In the genomic region with DNA sequence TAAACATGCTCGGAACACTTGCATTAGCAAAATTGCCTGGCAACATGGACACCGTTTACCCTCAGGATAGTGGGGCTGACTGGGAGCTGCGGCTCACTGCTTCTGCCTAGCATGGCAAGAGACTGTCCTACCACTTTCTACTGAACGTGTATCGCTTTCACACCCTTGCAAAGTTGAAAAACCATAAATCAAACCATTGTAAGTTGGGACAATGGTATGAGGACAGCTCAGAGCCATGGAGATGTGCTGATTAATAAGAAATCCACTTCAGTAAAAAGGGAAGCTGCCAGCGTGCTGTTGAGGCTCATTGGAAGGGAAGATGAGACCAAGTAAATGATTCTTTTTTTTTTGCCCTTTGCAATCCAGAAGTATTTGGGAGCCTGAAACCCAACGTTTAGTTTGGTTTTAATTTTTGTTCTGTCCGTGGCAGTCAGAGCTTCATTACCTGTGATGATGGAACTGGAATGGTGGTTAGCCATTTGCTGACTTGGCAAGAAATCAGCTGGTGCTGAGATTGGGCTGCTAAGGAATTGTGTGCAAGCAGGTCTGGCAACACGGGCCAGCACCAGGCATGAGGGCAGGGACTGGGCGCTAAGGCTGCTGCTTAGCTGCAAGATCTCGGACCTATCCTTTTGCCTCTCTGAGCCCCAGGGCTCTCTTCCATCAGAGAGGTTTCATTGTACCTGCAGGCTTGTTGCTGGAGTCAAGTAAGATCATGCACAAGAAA, we compare ENCODE assay signal across 17 cellular contexts.
A peak's percentile ranks its signal among the peaks of the same experiment; 100 is the strongest.
DNase-seq lines count a peak whose midpoint lies in the region; ATAC-seq, FAIRE-seq and TF ChIP-seq lines count a peak whose summit lies in the region.
"Had no signal": no experiment of that assay in that cellular context is flagged by ENCODE, and none has a peak within 500 bp of the region (broad histone marks: within the 10 kb centered on the region; RNA-seq: fewer than 3 reads in every experiment).

No MANE protein-coding gene starts in this region.

- H2AFZ ChIP-seq in HepG2 (ENCODE audit: low read length), result no peak overlapping the region

- TF ChIP-seq CTCF in bronchial epithelial cell (IDR thresholded peaks at IDR 0.05; ENCODE audit: insufficient read depth, low read length, severe bottlenecking) (no peak), HepG2 (CRISPR knock-in tag; IDR thresholded peaks at IDR 0.05) (no peak), upper lobe of right lung (IDR thresholded peaks at IDR 0.05) (no peak), BE2C (IDR thresholded peaks at IDR 0.05; ENCODE audit: low read depth, low read length) (no peak)

- H3K4me1 ChIP-seq in HepG2 (ENCODE audit: insufficient read depth, low read length) (peaks cover 22% of the 10 kb centered on the region), upper lobe of right lung (peaks cover 4% of the 10 kb centered on the region), BE2C (peaks cover 6% of the 10 kb centered on the region)

- 52% methylated on average over 11 of the region's 11 CpGs for WGBS in HepG2 (ENCODE audit: low lambda C conversion rate)

- in situ Hi-C loops in HepG2 (cut with HindIII; ENCODE audit: extremely low pct_ligation_motif_present, low pct_unique_long_range_greater_than_20kb), result no loop called here

- intact Hi-C loops in HepG2 (cut with micrococcal nuclease; ENCODE audit: unreplicated experiment), result no loop called here
- intact Hi-C loops in upper lobe of right lung (cut with DNase I), result no loop called here

- H3K36me3 ChIP-seq in bronchial epithelial cell (ENCODE audit: control insufficient read depth, insufficient read depth, low read length), result no peaks in the 10 kb centered on the region
- no peaks in the 10 kb centered on the region for H3K36me3 ChIP-seq in HepG2 (replicated peaks in 1 of 2; ENCODE audit: control insufficient read depth in 1 of 2, insufficient read depth in 2 of 2, low read length in 2 of 2)
- H3K36me3 ChIP-seq in upper lobe of right lung, result no peaks in the 10 kb centered on the region
- H3K36me3 ChIP-seq in BE2C, result no peaks in the 10 kb centered on the region

- H3K4me2 ChIP-seq in HepG2 (ENCODE audit: low read depth, low read length), result no peak overlapping the region

- BruUV-seq in HepG2 (replicated peaks; lab: Mats Ljungman, UMichigan), result no TSS peak

- H4K20me1 ChIP-seq in HepG2 (ENCODE audit: insufficient read depth, low read length), result no peaks in the 10 kb centered on the region

- FAIRE-seq in bronchial epithelial cell (lab: Jason Lieb, UNC), result peak; percentile 77
- no peak for FAIRE-seq in HepG2 (lab: Jason Lieb, UNC)

- POLR2A ChIA-PET in HepG2 (lab: Yijun Ruan, JAX), result no interaction called here

- DNase-seq in activated effector memory CD4-positive, alpha-beta T cell treated with anti-CD3 and anti-CD28 coated beads, Interleukin-2, amount 50 U/mL, for 16 hours, result peak; percentile 37
- DNase-seq in activated effector memory CD4-positive, alpha-beta T cell treated with Interleukin-2 at 50 U/mL for 16 hours, result no peak
- no peak for DNase-seq in bronchial epithelial cell (ENCODE audit: low read depth)
- DNase-seq in HepG2 (ENCODE audit: low spot score), result no peak
- DNase-seq in upper lobe of right lung, result peak; percentile 22
- no peak for DNase-seq in NCI-H2227 treated with DMSO at 0.1 percent for 48 hours (lab: John Stamatoyannopoulos, UW)
- DNase-seq in BE2C, result no peak
- DNase-seq in NCI-H146 (lab: John Stamatoyannopoulos, UW), result no peak
- DNase-seq: COR-L47, DMS153, EL, NCI-H1436, NCI-H2081, NCI-H226, NCI-H526 treated with DMSO at 0.1 percent for 48 hours had no signal

- no peak for ATAC-seq in HepG2
- ATAC-seq in upper lobe of right lung, result no peak

- no peak overlapping the region for H3K9ac ChIP-seq in HepG2 (ENCODE audit: insufficient read depth, low read depth, low read length)

- no peaks in the 10 kb centered on the region for H3K9me3 ChIP-seq in HepG2 (ENCODE audit: low read length)
- no peaks in the 10 kb centered on the region for H3K9me3 ChIP-seq in upper lobe of right lung
- H3K9me3 ChIP-seq in BE2C, result no peaks in the 10 kb centered on the region

- H3K79me2 ChIP-seq in HepG2 (ENCODE audit: insufficient read depth, low read length), result no peaks in the 10 kb centered on the region

- H3K27ac ChIP-seq in HepG2 (ENCODE audit: extremely low read length, insufficient read depth, low read length) (no peak overlapping the region), upper lobe of right lung (no peak overlapping the region)
- H3K27ac ChIP-seq: 22Rv1, RWPE1 had no signal

- TF ChIP-seq RAD21 in HepG2 (CRISPR knock-in tag; IDR thresholded peaks at IDR 0.05), result no peak

- no peak for TF ChIP-seq EP300 in HepG2 (IDR thresholded peaks at IDR 0.05; ENCODE audit: low read depth in 2 of 2, low read length in 2 of 2)
- no peak for TF ChIP-seq EP300 in HepG2 (CRISPR knock-in tag; IDR thresholded peaks at IDR 0.05; ENCODE audit: borderline replicate concordance)

- no peaks in the 10 kb centered on the region for H3K27me3 ChIP-seq in bronchial epithelial cell (ENCODE audit: control insufficient read depth, insufficient read depth, low read length)
- peaks cover 0 to 1% of the 10 kb centered on the region in 2 experiments; a peak in 1 of 5 replicates for H3K27me3 ChIP-seq in HepG2 (ENCODE audit: control insufficient read depth in 1 of 2, insufficient read depth in 2 of 2, low read length in 2 of 2)
- no peaks in the 10 kb centered on the region for H3K27me3 ChIP-seq in upper lobe of right lung
- H3K27me3 ChIP-seq in BE2C, result no peaks in the 10 kb centered on the region

- H3K4me3 ChIP-seq in bronchial epithelial cell (ENCODE audit: low read depth, low read length), result no peak overlapping the region
- H3K4me3 ChIP-seq in HepG2 (replicated peaks in 1 of 3; ENCODE audit: insufficient read depth in 1 of 3, low read depth in 2 of 3, low read length in 3 of 3), result no peak overlapping the region
- H3K4me3 ChIP-seq in upper lobe of right lung, result no peak overlapping the region
- H3K4me3 ChIP-seq in BE2C (ENCODE audit: low read depth, low read length), result no peak overlapping the region

- TF ChIP-seq POLR2A in HepG2 (IDR thresholded peaks at IDR 0.05; ENCODE audit: insufficient read depth in 1 of 2, low read depth in 2 of 2, low read length in 2 of 2), result no peak

- CTCF ChIA-PET in HepG2 (lab: Yijun Ruan, JAX; ENCODE audit: low intra/inter-chr PET ratio, low total read pairs), result no interaction called here

TF ChIP-seq in HepG2, 621 proteins besides CTCF, POLR2A, EP300 and RAD21:
- peak; percentile 95 for TF ChIP-seq MAFF (IDR thresholded peaks at IDR 0.05; ENCODE audit: low read depth, low read length)
- TF ChIP-seq, protein P1, sequence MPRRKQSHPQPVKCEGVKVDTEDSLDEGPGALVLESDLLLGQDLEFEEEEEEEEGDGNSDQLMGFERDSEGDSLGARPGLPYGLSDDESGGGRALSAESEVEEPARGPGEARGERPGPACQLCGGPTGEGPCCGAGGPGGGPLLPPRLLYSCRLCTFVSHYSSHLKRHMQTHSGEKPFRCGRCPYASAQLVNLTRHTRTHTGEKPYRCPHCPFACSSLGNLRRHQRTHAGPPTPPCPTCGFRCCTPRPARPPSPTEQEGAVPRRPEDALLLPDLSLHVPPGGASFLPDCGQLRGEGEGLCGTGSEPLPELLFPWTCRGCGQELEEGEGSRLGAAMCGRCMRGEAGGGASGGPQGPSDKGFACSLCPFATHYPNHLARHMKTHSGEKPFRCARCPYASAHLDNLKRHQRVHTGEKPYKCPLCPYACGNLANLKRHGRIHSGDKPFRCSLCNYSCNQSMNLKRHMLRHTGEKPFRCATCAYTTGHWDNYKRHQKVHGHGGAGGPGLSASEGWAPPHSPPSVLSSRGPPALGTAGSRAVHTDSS (CRISPR knock-in tag; conservative IDR thresholded peaks at IDR 0.05), result no peak
- TF ChIP-seq MAFK (conservative IDR thresholded peaks at IDR 0.05 in 1 of 2, IDR thresholded peaks at IDR 0.05 in 1 of 2; ENCODE audit: low read length in 2 of 2), result peak; percentile 96 to 97

Comparison
In these comparisons a context has a peak if more than half of its experiments do, and no peak if none do; other contexts are left out.
1. DNase-seq: peak in activated effector memory CD4-positive, alpha-beta T cell treated with anti-CD3 and anti-CD28 coated beads, Interleukin-2, amount 50 U/mL, for 16 hours (single experiment) and upper lobe of right lung (single experiment); none in activated effector memory CD4-positive, alpha-beta T cell treated with Interleukin-2 at 50 U/mL for 16 hours (single experiment), bronchial epithelial cell (single experiment), HepG2 (single experiment), NCI-H2227 treated with DMSO at 0.1 percent for 48 hours (single experiment), BE2C (single experiment) and NCI-H146 (single experiment).